ENCODE assay signal across 7 cellular contexts in the genomic region with DNA sequence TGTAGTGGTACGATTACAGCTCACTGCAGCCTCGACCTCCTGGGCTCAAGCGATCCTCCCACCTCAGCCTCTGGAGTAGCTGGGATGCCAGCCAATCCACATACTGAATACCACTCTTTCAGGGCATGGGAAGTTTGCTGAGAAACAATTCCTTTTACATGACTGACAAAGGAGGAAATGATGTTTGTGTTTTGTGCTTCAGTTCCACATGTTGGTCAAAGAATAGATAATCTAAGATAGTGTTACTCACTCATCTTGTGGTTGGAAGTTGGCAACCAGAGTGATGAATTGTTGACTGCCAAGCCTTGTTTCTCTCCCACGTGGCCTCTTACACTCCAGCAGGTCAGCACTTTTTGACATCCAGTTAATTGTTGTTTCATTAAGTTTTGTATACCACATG. TPM values are rescaled to one million over a fixed set of nuclear protein-coding genes. Genes with fewer than 3 reads are reported as not detected.
DNase-seq lines count a peak whose midpoint lies in the region; ATAC-seq and TF ChIP-seq lines count a peak whose summit lies in the region.
"Had no signal": no experiment of that assay in that cellular context is flagged by ENCODE, and none has a peak within 500 bp of the region (broad histone marks: within the 10 kb centered on the region; RNA-seq: fewer than 3 reads in every experiment).

No MANE protein-coding gene starts in this region.

- no peaks in the 10 kb centered on the region for H3K36me3 ChIP-seq in hepatocyte (replicated peaks; ENCODE audit: insufficient read depth, low read depth)

- H2AFZ ChIP-seq in hepatocyte: no peak overlapping the region

- H4K20me1 ChIP-seq in hepatocyte (ENCODE audit: insufficient read depth, poor library complexity, severe bottlenecking): no peaks in the 10 kb centered on the region

- no peaks in the 10 kb centered on the region for H3K27me3 ChIP-seq in hepatocyte

- no peak for ATAC-seq in left lobe of liver

- TF ChIP-seq CTCF in hepatocyte (IDR thresholded peaks at IDR 0.05; ENCODE audit: poor library complexity): no peak

- DNase-seq in COLO829 (ENCODE audit: low spot score) (peak; percentile 64), MV-4-11 (lab: John Stamatoyannopoulos, UW) (peak; percentile 98), dermis blood vessel endothelial cell (peak; percentile 4), left lobe of liver (ENCODE audit: low spot score) (no peak), hepatocyte (ENCODE audit: low spot score) (no peak), NCI-H1092 (lab: John Stamatoyannopoulos, UW) (no peak)

- H3K4me2 ChIP-seq in hepatocyte: no peak overlapping the region

- WGBS in hepatocyte (ENCODE audit: low lambda C conversion rate, missing lambda C conversion rate): 67% methylated on average over 4 of the region's 4 CpGs

- H3K9me3 ChIP-seq in hepatocyte (ENCODE audit: low read depth): no peaks in the 10 kb centered on the region

- no peaks in the 10 kb centered on the region for H3K79me2 ChIP-seq in hepatocyte

- no peak overlapping the region for H3K27ac ChIP-seq in hepatocyte

- no peak overlapping the region for H3K4me3 ChIP-seq in hepatocyte

- H3K4me1 ChIP-seq in hepatocyte (ENCODE audit: insufficient read depth): no peaks in the 10 kb centered on the region

- H3K9me2 ChIP-seq in hepatocyte (replicated peaks; ENCODE audit: insufficient read depth): no peaks in the 10 kb centered on the region

RNA-seq across cellular contexts. Expression of a gene that starts 7.6 kb away (rescaled TPM):
- total RNA-seq in dermis blood vessel endothelial cell (not detected in 2 replicates), left lobe of liver (not detected), hepatocyte (not detected in 2 replicates)
- not detected in 2 replicates for polyA plus RNA-seq in hepatocyte
- polyA plus RNA-seq: neural cell had no signal

RNA-seq across cellular contexts. Expression of a gene that starts 16.7 kb away (rescaled TPM):
- total RNA-seq in dermis blood vessel endothelial cell (not detected in 2 replicates), left lobe of liver (not detected), hepatocyte (not detected in 2 replicates)
- not detected in 2 replicates for polyA plus RNA-seq in hepatocyte
- polyA plus RNA-seq: neural cell had no signal

RNA-seq across cellular contexts. Expression of a gene that starts 26.3 kb away (rescaled TPM):
- total RNA-seq in dermis blood vessel endothelial cell (not detected in 2 replicates), left lobe of liver (not detected), hepatocyte (not detected in 2 replicates)
- not detected in 2 replicates for polyA plus RNA-seq in hepatocyte
- polyA plus RNA-seq: neural cell had no signal

RNA-seq across cellular contexts. Expression of a gene that starts 35.4 kb away (rescaled TPM):
- total RNA-seq in dermis blood vessel endothelial cell (not detected in 2 replicates), left lobe of liver (not detected), hepatocyte (not detected in 2 replicates)
- polyA plus RNA-seq in hepatocyte: not detected in 2 replicates
- polyA plus RNA-seq: neural cell had no signal

RNA-seq across cellular contexts. Expression of a gene that starts 44.8 kb away (rescaled TPM):
- total RNA-seq in dermis blood vessel endothelial cell: not detected in 2 replicates
- total RNA-seq in left lobe of liver: not detected
- total RNA-seq in hepatocyte: not detected in 2 replicates
- not detected in 2 replicates for polyA plus RNA-seq in hepatocyte
- polyA plus RNA-seq: neural cell had no signal

Comparison
In these comparisons a context has a peak if more than half of its experiments do, and no peak if none do; other contexts are left out.
1. DNase-seq: peak in COLO829 (single experiment), MV-4-11 (single experiment) and dermis blood vessel endothelial cell (single experiment); none in left lobe of liver (single experiment), hepatocyte (single experiment) and NCI-H1092 (single experiment).